ENCODE assay signal across 2 cellular contexts in the genomic region with DNA sequence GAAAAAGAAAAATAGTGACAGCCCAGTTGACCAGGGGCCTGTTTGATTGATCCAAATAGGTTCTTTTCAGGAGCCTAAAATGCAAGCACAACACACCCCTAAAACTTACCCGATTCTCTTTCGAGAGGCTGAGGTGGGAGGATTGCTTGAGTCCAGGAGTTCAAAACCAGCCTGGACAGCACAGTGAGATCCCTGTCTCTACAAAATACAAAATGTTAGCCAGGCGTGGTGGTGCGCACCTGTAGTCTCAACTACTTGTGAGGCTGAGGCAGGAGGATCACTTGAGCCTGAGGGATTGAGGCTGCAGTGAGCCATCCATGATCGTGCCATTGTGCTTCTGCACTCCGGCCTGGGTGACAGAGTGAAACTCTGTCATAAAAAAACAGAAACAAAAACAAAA.
TF ChIP-seq lines count a peak whose summit lies in the region.

No MANE protein-coding gene starts in this region.

TF ChIP-seq in HEK293, 187 proteins besides CTCF, POLR2A, EP300 and RAD21:
- TF ChIP-seq ZNF311 (tag by site-specific recombination; IDR thresholded peaks at IDR 0.05; ENCODE audit: borderline replicate concordance) = no peak
- TF ChIP-seq ZNF837 (tag by site-specific recombination; IDR thresholded peaks at IDR 0.05) = no peak
- TF ChIP-seq ZNF121 (tag by site-specific recombination; IDR thresholded peaks at IDR 0.05) = peak; percentile 68; the same call in 1 of the 2 replicates

TF ChIP-seq in H1, 55 proteins besides CTCF, POLR2A, EP300 and RAD21:
- TF ChIP-seq SP4 (IDR thresholded peaks at IDR 0.05; ENCODE audit: low read length) (no peak), POU5F1 (IDR thresholded peaks at IDR 0.05; ENCODE audit: low read depth, low read length) (no peak), SIX5 (IDR thresholded peaks at IDR 0.05; ENCODE audit: low read depth, low read length) (no peak), SUZ12 (IDR thresholded peaks at IDR 0.05; ENCODE audit: low read length) (no peak), CTBP2 (IDR thresholded peaks at IDR 0.05; ENCODE audit: borderline replicate concordance, insufficient read depth, insufficient read length, low read length) (no peak), KDM1A (IDR thresholded peaks at IDR 0.05; ENCODE audit: borderline replicate concordance, low read length) (no peak), EZH2 (IDR thresholded peaks at IDR 0.05; ENCODE audit: low read depth, low read length, severe bottlenecking) (no peak), CREB1 (IDR thresholded peaks at IDR 0.05) (no peak), ZNF274 (IDR thresholded peaks at IDR 0.05; ENCODE audit: borderline replicate concordance, extremely low read depth, low read length) (no peak), TBP (IDR thresholded peaks at IDR 0.05; ENCODE audit: low read depth, low read length) (no peak), RFX5 (IDR thresholded peaks at IDR 0.05; ENCODE audit: borderline replicate concordance, low read depth, low read length) (no peak)
- TF ChIP-seq, protein P1, sequence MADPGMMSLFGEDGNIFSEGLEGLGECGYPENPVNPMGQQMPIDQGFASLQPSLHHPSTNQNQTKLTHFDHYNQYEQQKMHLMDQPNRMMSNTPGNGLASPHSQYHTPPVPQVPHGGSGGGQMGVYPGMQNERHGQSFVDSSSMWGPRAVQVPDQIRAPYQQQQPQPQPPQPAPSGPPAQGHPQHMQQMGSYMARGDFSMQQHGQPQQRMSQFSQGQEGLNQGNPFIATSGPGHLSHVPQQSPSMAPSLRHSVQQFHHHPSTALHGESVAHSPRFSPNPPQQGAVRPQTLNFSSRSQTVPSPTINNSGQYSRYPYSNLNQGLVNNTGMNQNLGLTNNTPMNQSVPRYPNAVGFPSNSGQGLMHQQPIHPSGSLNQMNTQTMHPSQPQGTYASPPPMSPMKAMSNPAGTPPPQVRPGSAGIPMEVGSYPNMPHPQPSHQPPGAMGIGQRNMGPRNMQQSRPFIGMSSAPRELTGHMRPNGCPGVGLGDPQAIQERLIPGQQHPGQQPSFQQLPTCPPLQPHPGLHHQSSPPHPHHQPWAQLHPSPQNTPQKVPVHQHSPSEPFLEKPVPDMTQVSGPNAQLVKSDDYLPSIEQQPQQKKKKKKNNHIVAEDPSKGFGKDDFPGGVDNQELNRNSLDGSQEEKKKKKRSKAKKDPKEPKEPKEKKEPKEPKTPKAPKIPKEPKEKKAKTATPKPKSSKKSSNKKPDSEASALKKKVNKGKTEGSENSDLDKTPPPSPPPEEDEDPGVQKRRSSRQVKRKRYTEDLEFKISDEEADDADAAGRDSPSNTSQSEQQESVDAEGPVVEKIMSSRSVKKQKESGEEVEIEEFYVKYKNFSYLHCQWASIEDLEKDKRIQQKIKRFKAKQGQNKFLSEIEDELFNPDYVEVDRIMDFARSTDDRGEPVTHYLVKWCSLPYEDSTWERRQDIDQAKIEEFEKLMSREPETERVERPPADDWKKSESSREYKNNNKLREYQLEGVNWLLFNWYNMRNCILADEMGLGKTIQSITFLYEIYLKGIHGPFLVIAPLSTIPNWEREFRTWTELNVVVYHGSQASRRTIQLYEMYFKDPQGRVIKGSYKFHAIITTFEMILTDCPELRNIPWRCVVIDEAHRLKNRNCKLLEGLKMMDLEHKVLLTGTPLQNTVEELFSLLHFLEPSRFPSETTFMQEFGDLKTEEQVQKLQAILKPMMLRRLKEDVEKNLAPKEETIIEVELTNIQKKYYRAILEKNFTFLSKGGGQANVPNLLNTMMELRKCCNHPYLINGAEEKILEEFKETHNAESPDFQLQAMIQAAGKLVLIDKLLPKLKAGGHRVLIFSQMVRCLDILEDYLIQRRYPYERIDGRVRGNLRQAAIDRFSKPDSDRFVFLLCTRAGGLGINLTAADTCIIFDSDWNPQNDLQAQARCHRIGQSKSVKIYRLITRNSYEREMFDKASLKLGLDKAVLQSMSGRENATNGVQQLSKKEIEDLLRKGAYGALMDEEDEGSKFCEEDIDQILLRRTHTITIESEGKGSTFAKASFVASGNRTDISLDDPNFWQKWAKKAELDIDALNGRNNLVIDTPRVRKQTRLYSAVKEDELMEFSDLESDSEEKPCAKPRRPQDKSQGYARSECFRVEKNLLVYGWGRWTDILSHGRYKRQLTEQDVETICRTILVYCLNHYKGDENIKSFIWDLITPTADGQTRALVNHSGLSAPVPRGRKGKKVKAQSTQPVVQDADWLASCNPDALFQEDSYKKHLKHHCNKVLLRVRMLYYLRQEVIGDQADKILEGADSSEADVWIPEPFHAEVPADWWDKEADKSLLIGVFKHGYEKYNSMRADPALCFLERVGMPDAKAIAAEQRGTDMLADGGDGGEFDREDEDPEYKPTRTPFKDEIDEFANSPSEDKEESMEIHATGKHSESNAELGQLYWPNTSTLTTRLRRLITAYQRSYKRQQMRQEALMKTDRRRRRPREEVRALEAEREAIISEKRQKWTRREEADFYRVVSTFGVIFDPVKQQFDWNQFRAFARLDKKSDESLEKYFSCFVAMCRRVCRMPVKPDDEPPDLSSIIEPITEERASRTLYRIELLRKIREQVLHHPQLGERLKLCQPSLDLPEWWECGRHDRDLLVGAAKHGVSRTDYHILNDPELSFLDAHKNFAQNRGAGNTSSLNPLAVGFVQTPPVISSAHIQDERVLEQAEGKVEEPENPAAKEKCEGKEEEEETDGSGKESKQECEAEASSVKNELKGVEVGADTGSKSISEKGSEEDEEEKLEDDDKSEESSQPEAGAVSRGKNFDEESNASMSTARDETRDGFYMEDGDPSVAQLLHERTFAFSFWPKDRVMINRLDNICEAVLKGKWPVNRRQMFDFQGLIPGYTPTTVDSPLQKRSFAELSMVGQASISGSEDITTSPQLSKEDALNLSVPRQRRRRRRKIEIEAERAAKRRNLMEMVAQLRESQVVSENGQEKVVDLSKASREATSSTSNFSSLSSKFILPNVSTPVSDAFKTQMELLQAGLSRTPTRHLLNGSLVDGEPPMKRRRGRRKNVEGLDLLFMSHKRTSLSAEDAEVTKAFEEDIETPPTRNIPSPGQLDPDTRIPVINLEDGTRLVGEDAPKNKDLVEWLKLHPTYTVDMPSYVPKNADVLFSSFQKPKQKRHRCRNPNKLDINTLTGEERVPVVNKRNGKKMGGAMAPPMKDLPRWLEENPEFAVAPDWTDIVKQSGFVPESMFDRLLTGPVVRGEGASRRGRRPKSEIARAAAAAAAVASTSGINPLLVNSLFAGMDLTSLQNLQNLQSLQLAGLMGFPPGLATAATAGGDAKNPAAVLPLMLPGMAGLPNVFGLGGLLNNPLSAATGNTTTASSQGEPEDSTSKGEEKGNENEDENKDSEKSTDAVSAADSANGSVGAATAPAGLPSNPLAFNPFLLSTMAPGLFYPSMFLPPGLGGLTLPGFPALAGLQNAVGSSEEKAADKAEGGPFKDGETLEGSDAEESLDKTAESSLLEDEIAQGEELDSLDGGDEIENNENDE (IDR thresholded peaks at IDR 0.05; ENCODE audit: insufficient replicate concordance, low read length) = no peak
